In genomic region chr7:50512384-50512783, GRCh38 we compare ENCODE assay signal across 1 cellular context.
TF ChIP-seq lines count a peak whose summit lies in the region.

No MANE protein-coding gene starts in this region.

TF ChIP-seq in K562, 482 proteins besides CTCF, POLR2A, EP300 and RAD21 (continued from another document):
- TF ChIP-seq TEAD4 (IDR thresholded peaks at IDR 0.05; ENCODE audit: low read length) (no peak), TEAD4 (CRISPR knock-in tag; IDR thresholded peaks at IDR 0.05; ENCODE audit: borderline replicate concordance) (no peak), JUN (IDR thresholded peaks at IDR 0.05; ENCODE audit: borderline replicate concordance, low read depth, low read length) (no peak), JUN (CRISPR knock-in tag; IDR thresholded peaks at IDR 0.05; ENCODE audit: borderline replicate concordance) (no peak), SPI1 (IDR thresholded peaks at IDR 0.05; ENCODE audit: borderline replicate concordance, low read depth, low read length) (peak; percentile 57; the same call in 1 of the 2 replicates)
